1 cellular context compared by ENCODE assay signal in the genomic region with DNA sequence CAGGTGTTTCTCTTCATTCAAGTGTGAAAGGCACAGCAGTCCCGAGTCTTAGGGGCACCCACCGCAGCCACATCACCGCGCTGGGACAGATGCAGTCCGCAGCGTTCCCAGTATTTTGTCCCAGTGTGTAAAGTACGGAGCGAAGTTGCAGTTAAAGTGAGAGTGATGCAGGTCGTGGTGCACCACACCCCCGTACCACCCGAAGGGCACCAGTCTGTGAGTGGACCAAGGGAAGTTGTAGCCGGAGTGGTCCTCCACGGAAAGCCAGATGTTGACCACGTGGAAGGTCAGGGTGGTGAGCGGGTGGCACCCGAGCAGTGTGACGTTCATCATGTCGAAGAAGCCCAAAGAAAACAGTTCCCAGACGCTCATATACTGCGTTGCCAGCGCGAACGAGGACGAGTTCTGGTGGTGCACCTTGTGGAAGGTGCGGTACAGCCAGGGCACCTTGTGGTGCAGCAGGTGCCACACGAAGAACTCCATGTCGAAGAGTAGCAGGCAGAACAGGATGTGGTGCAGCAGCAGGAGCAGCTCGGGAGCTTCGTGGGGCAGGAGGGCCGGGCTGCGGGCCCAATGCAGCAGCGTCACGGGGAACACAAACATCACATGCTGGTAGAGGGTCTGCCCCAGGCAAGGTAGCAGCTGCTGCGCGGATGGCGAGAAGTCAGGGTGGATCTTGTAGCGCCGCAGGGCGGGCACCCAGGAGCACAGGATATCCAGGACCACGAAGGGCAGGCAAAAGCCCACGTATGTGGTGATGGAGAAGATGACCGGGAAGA.
TF ChIP-seq lines count a peak whose summit lies in the region.

No MANE protein-coding gene starts in this region.

TF ChIP-seq in HEK293, 187 proteins besides CTCF, POLR2A, EP300 and RAD21 (continued from another document):
- TF ChIP-seq, protein P1, sequence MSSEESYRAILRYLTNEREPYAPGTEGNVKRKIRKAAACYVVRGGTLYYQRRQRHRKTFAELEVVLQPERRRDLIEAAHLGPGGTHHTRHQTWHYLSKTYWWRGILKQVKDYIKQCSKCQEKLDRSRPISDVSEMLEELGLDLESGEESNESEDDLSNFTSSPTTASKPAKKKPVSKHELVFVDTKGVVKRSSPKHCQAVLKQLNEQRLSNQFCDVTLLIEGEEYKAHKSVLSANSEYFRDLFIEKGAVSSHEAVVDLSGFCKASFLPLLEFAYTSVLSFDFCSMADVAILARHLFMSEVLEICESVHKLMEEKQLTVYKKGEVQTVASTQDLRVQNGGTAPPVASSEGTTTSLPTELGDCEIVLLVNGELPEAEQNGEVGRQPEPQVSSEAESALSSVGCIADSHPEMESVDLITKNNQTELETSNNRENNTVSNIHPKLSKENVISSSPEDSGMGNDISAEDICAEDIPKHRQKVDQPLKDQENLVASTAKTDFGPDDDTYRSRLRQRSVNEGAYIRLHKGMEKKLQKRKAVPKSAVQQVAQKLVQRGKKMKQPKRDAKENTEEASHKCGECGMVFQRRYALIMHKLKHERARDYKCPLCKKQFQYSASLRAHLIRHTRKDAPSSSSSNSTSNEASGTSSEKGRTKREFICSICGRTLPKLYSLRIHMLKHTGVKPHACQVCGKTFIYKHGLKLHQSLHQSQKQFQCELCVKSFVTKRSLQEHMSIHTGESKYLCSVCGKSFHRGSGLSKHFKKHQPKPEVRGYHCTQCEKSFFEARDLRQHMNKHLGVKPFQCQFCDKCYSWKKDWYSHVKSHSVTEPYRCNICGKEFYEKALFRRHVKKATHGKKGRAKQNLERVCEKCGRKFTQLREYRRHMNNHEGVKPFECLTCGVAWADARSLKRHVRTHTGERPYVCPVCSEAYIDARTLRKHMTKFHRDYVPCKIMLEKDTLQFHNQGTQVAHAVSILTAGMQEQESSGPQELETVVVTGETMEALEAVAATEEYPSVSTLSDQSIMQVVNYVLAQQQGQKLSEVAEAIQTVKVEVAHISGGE (tag by site-specific recombination; conservative IDR thresholded peaks at IDR 0.05; ENCODE audit: low read depth): peak; percentile 50; the same call in 1 of the 2 replicates
- TF ChIP-seq ZIC2 (tag by site-specific recombination; IDR thresholded peaks at IDR 0.05) (peak; percentile 69), ZNF350 (tag by site-specific recombination; IDR thresholded peaks at IDR 0.05) (no peak)
